ENCODE assay signal across 1 cellular context in genomic region chr14:38971258-38971921, GRCh38.
TF ChIP-seq lines count a peak whose summit lies in the region.

No MANE protein-coding gene starts in this region.

TF ChIP-seq in HepG2, 621 proteins besides CTCF, POLR2A, EP300 and RAD21 (continued from another document):
- TF ChIP-seq, protein P1, sequence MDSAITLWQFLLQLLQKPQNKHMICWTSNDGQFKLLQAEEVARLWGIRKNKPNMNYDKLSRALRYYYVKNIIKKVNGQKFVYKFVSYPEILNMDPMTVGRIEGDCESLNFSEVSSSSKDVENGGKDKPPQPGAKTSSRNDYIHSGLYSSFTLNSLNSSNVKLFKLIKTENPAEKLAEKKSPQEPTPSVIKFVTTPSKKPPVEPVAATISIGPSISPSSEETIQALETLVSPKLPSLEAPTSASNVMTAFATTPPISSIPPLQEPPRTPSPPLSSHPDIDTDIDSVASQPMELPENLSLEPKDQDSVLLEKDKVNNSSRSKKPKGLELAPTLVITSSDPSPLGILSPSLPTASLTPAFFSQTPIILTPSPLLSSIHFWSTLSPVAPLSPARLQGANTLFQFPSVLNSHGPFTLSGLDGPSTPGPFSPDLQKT (CRISPR knock-in tag; IDR thresholded peaks at IDR 0.05; ENCODE audit: borderline replicate concordance), result 0 out of 2 replicates have a peak, but pooled peaks have one; percentile 31
- TF ChIP-seq MYPOP (CRISPR knock-in tag; IDR thresholded peaks at IDR 0.05) (no peak), GFI1 (CRISPR knock-in tag; IDR thresholded peaks at IDR 0.05; ENCODE audit: borderline replicate concordance) (no peak), SMAD1 (CRISPR knock-in tag; IDR thresholded peaks at IDR 0.05; ENCODE audit: borderline replicate concordance, low read depth) (0 out of 2 replicates have a peak, but pooled peaks have one; percentile 58), HOXA9 (CRISPR knock-in tag; IDR thresholded peaks at IDR 0.05; ENCODE audit: borderline replicate concordance) (0 out of 2 replicates have a peak, but pooled peaks have one; percentile 33), KLF13 (CRISPR knock-in tag; IDR thresholded peaks at IDR 0.05) (0 out of 2 replicates have a peak, but pooled peaks have one; percentile 42)
